Comparison of ENCODE assay signal across 10 cellular contexts in genomic region chr2:238169021-238169707, GRCh38. TPM values are rescaled to one million over a fixed set of nuclear protein-coding genes. Genes with fewer than 3 reads are reported as not detected.
DNase-seq lines count a peak whose midpoint lies in the region; ATAC-seq and TF ChIP-seq lines count a peak whose summit lies in the region.
"Had no signal": no experiment of that assay in that cellular context is flagged by ENCODE, and none has a peak within 500 bp of the region (broad histone marks: within the 10 kb centered on the region; RNA-seq: fewer than 3 reads in every experiment).

No MANE protein-coding gene starts in this region.

- peaks cover 0 to 4% of the 10 kb centered on the region in 2 donors for H3K4me1 ChIP-seq in aorta (ENCODE audit: control insufficient read depth in 1 of 2, insufficient read depth in 2 of 2, low read length in 2 of 2)
- peaks cover 14% of the 10 kb centered on the region for H3K4me1 ChIP-seq in testis
- H3K4me1 ChIP-seq in endodermal cell (ENCODE audit: control insufficient read depth, insufficient read depth, low read length), result no peaks in the 10 kb centered on the region

- intact Hi-C loops in Right ventricle myocardium inferior (cut with DNase I) (loop anchor here (10.0 kb wide), 1 partner anchor 96 kb away; no protein-coding TSS in a partner anchor), cardiac septum (cut with DNase I) (no loop called here), aorta (cut with DNase I) (loop anchor here (1.0 to 10.0 kb wide), 2 partner anchors 34 to 96 kb away; partner anchors contain the start of gene ILKAP (in 1 of the 2)), testis (cut with DNase I; ENCODE audit: low total_unique reads) (no loop called here)

- H3K9me3 ChIP-seq in aorta (ENCODE audit: control insufficient read depth, low read length) (no peaks in the 10 kb centered on the region), testis (no peaks in the 10 kb centered on the region), endodermal cell (ENCODE audit: control insufficient read depth, low read length) (no peaks in the 10 kb centered on the region)

- H3K9ac ChIP-seq in endodermal cell (ENCODE audit: extremely low read depth, low read length, poor library complexity, severe bottlenecking), result no peak overlapping the region

- no peak for TF ChIP-seq CTCF in testis (IDR thresholded peaks at IDR 0.05)
- no peak for TF ChIP-seq CTCF in endodermal cell (conservative IDR thresholded peaks at IDR 0.05)

- peak overlapping the region in 1 of 2 donors; percentile 46 for H3K27ac ChIP-seq in aorta (ENCODE audit: low read depth in 1 of 2, low read length in 2 of 2)
- H3K27ac ChIP-seq in testis, result no peak overlapping the region
- H3K27ac ChIP-seq in endodermal cell (ENCODE audit: low read depth, low read length), result no peak overlapping the region

- ATAC-seq in Right ventricle myocardium inferior (peak; percentile 11), left lobe of liver (peak; percentile 42), aorta (ENCODE audit: low FRiP score) (peak; percentile 40)

- H3K36me3 Mint-ChIP-seq in endodermal cell (ENCODE audit: low read depth), result peaks cover 34% of the 10 kb centered on the region

- H3K27me3 ChIP-seq in aorta (ENCODE audit: control insufficient read depth in 1 of 2, insufficient read depth in 2 of 2, low read length in 1 of 2), result no peaks in the 10 kb centered on the region
- no peaks in the 10 kb centered on the region for H3K27me3 ChIP-seq in testis
- H3K27me3 ChIP-seq in endodermal cell (ENCODE audit: control insufficient read depth, insufficient read depth, low read length, poor library complexity, severe bottlenecking), result peaks cover 17% of the 10 kb centered on the region

- H3K4me3 ChIP-seq in aorta (ENCODE audit: low read length in 2 of 2) (no peak overlapping the region), testis (no peak overlapping the region), endodermal cell (ENCODE audit: low read length) (no peak overlapping the region)

- H3K36me3 ChIP-seq in aorta (ENCODE audit: control insufficient read depth in 1 of 2, insufficient read depth in 2 of 2, low read length in 1 of 2) (peaks cover 0 to 3% of the 10 kb centered on the region in 2 donors), testis (ENCODE audit: low read depth, missing control alignments) (no peaks in the 10 kb centered on the region), endodermal cell (ENCODE audit: control insufficient read depth, insufficient read depth, low read length) (peaks cover 54% of the 10 kb centered on the region)

- no peak for TF ChIP-seq POLR2A in testis (IDR thresholded peaks at IDR 0.05)

- H3K27me3 Mint-ChIP-seq in endodermal cell (ENCODE audit: insufficient read depth), result peaks cover 16% of the 10 kb centered on the region

- H3K9me3 Mint-ChIP-seq in endodermal cell, result no peaks in the 10 kb centered on the region
- H3K9me3 Mint-ChIP-seq: CD4-positive, CD25-positive, alpha-beta regulatory T cell had no signal

- no peak overlapping the region for H3K27ac Mint-ChIP-seq in endodermal cell

- DNase-seq in Right ventricle myocardium inferior (ENCODE audit: missing footprints) (no peak), cardiac septum (ENCODE audit: low spot score) (no peak), brain pericyte (ENCODE audit: low read depth, low spot score) (peak; percentile 72), left lobe of liver (ENCODE audit: low spot score) (no peak), aorta (peak; percentile 76 to 79), testis (no peak), endodermal cell (no peak)
- DNase-seq in activated CD4-positive, alpha-beta T cell treated with anti-CD3 and anti-CD28 coated beads, Interleukin-2, amount 50 U/mL, for 48 hours, result no peak
- DNase-seq: NCI-H524 treated with DMSO at 0.1 percent for 48 hours had no signal

- WGBS in aorta, 2 donors, result 20 to 21% methylated on average over 6 of the region's 6 CpGs
- WGBS in testis, 2 donors, result 64 to 72% methylated on average over 6 of the region's 6 CpGs
- 92 to 100% methylated on average over 4 to 6 of the region's 6 CpGs for WGBS in endodermal cell (ENCODE audit: insufficient coverage in 1 of 2, insufficient read length in 1 of 2), 2 experiments

- no peak overlapping the region for H3K4me3 Mint-ChIP-seq in endodermal cell
- H3K4me3 Mint-ChIP-seq: CD4-positive, CD25-positive, alpha-beta regulatory T cell had no signal

- H3K4me1 Mint-ChIP-seq in endodermal cell, result no peaks in the 10 kb centered on the region

RNA-seq across cellular contexts. Expression of gene ERFE, which starts 10.4 kb away (rescaled TPM):
- total RNA-seq in Right ventricle myocardium inferior, result 0.51 TPM
- total RNA-seq in cardiac septum, result 0.62 TPM
- total RNA-seq in left lobe of liver, result not detected
- total RNA-seq in aorta, result 1 to 10 TPM in 1 of 2 donors, under 1 TPM in 1; 0.96 to 2.5 TPM
- 1 to 10 TPM in 1 of 2 donors, not detected in 1; 2.8 TPM for polyA plus RNA-seq in aorta
- total RNA-seq in testis, result 10 to 100 TPM in 1 of 2 donors, 1 to 10 TPM in 1; 9.5 to 23.1 TPM
- 31.0 TPM for polyA plus RNA-seq in testis (ENCODE audit: insufficient read depth, low read depth, low replicate concordance)
- total RNA-seq in endodermal cell, result 1 to 10 TPM in 1 of 2 donors, under 1 TPM in 1; 0.48 to 1.6 TPM
- polyA plus RNA-seq in endodermal cell (2013, experiment 1 of 2), result 3.4 TPM
- polyA plus RNA-seq in endodermal cell (2013, experiment 2 of 2), result 2.0 TPM
- total RNA-seq: CD4-positive, CD25-positive, alpha-beta regulatory T cell had no signal

RNA-seq across cellular contexts. Expression of gene KLHL30, which starts 30.7 kb away (rescaled TPM):
- 20.6 TPM for total RNA-seq in Right ventricle myocardium inferior
- 14.3 TPM for total RNA-seq in cardiac septum
- 0.10 TPM for total RNA-seq in left lobe of liver
- total RNA-seq in aorta, result 1 to 10 TPM; 8.8 to 9.0 TPM
- polyA plus RNA-seq in aorta, result 1 to 10 TPM; 3.5 to 4.6 TPM
- total RNA-seq in testis, result under 1 TPM; 0.16 to 0.37 TPM
- 0.29 TPM for polyA plus RNA-seq in testis (ENCODE audit: insufficient read depth, low read depth, low replicate concordance)
- total RNA-seq in endodermal cell, result not detected
- 0.25 TPM for polyA plus RNA-seq in endodermal cell (2013, experiment 1 of 2)
- 0.41 TPM for polyA plus RNA-seq in endodermal cell (2013, experiment 2 of 2)
- total RNA-seq: CD4-positive, CD25-positive, alpha-beta regulatory T cell had no signal
- polyA plus RNA-seq: CD4-positive, CD25-positive, alpha-beta regulatory T cell had no signal

RNA-seq across cellular contexts. Expression of gene ILKAP, which starts 34.3 kb away (rescaled TPM):
- total RNA-seq in Right ventricle myocardium inferior (26.2 TPM), cardiac septum (29.5 TPM), left lobe of liver (20.1 TPM), aorta (10 to 100 TPM; 48.4 to 50.7 TPM), testis (10 to 100 TPM; 59.8 to 65.3 TPM), endodermal cell (10 to 100 TPM; 40.9 to 46.4 TPM)
- polyA plus RNA-seq in aorta (100 to 1,000 TPM in 1 of 2 donors, 10 to 100 TPM in 1; 19.4 to 149 TPM), testis (ENCODE audit: insufficient read depth, low read depth, low replicate concordance) (44.8 TPM)
- 42.6 TPM for polyA plus RNA-seq in endodermal cell (2013, experiment 1 of 2)
- 38.0 TPM for polyA plus RNA-seq in endodermal cell (2013, experiment 2 of 2)

Comparison
In these comparisons a context has a peak if more than half of its experiments do, and no peak if none do; other contexts are left out.
1. intact Hi-C loops: an anchor here in Right ventricle myocardium inferior (10.0 kb wide) and aorta (1.0 to 10.0 kb wide); none called in cardiac septum and testis.
2. DNase-seq: peak in brain pericyte (single experiment) and aorta (2 of 2); none in Right ventricle myocardium inferior (single experiment), cardiac septum (single experiment), left lobe of liver (single experiment), testis (single experiment), activated CD4-positive, alpha-beta T cell treated with anti-CD3 and anti-CD28 coated beads, Interleukin-2, amount 50 U/mL, for 48 hours (0 of 2) and endodermal cell (single experiment).
3. Peak in every context shown above with its lines, with median percentiles within 50 percentile points of each other: ATAC-seq.